Comparison of ENCODE assay signal across 24 cellular contexts in genomic region chr11:9581556-9582161, GRCh38. TPM values are rescaled to one million over a fixed set of nuclear protein-coding genes. Genes with fewer than 3 reads are reported as not detected.
A peak's percentile ranks its signal among the peaks of the same experiment; 100 is the strongest.
DNase-seq lines count a peak whose midpoint lies in the region; ATAC-seq, FAIRE-seq and TF ChIP-seq lines count a peak whose summit lies in the region.
"Had no signal": no experiment of that assay in that cellular context is flagged by ENCODE, and none has a peak within 500 bp of the region (broad histone marks: within the 10 kb centered on the region; RNA-seq: fewer than 3 reads in every experiment).

No MANE protein-coding gene starts in this region.

- no peaks in the 10 kb centered on the region for H3K27me3 ChIP-seq in Panc1 (ENCODE audit: control insufficient read depth, insufficient read depth, low read length)
- H3K27me3 ChIP-seq: BLaER1, MG63 had no signal

- peaks cover 34% of the 10 kb centered on the region for H3K4me1 Mint-ChIP-seq in T-helper 1 cell treated with Interleukin-12 subunit alpha and Interleukin-12 subunit beta and Interleukin-4 antibody, amounts not matched to agents 30 μg/mL and 1 μg/mL, for 36 hours (ENCODE audit: low read depth)
- peaks cover 8% of the 10 kb centered on the region for H3K4me1 Mint-ChIP-seq in CD14-positive monocyte

- TF ChIP-seq POLR2A in H54 (IDR thresholded peaks at IDR 0.05; ENCODE audit: low read depth, low read length), result no peak

- ATAC-seq in Panc1, result no peak

- TSS peak; percentile 13 for BruUV-seq in Panc1 (replicated peaks; lab: Mats Ljungman, UMichigan)

- H3K4me3 Mint-ChIP-seq in T-helper 1 cell treated with Interleukin-12 subunit alpha and Interleukin-12 subunit beta and Interleukin-4 antibody, amounts not matched to agents 30 μg/mL and 1 μg/mL, for 36 hours, result no peak overlapping the region
- H3K4me3 Mint-ChIP-seq in CD14-positive monocyte, result no peak overlapping the region
- H3K4me3 Mint-ChIP-seq: CD4-positive, alpha-beta memory T cell had no signal

- DNase-seq in T-helper 1 cell (no peak), H54 (ENCODE audit: insufficient read length, low spot score) (no peak), Panc1 (ENCODE audit: low read depth, low spot score) (no peak), kidney tubule cell (ENCODE audit: low spot score) (peak; percentile 1), SHP77 treated with DMSO at 0.1 percent for 48 hours (lab: John Stamatoyannopoulos, UW) (no peak), dedifferentiated amniotic fluid mesenchymal stem cell (ENCODE audit: extremely low spot score) (no peak), CD14-positive monocyte (ENCODE audit: low spot score) (no peak)
- DNase-seq: ACHN; Caco-2; CD4-positive, alpha-beta memory T cell; DND-41; H7; MG63; NCI-H1417; NCI-H187; NCI-H446 treated with DMSO at 0.1 percent for 48 hours; NCI-H526 treated with DMSO at 0.1 percent for 48 hours; RPMI8226; SHP77 had no signal

- POLR2A ChIA-PET in Panc1 (lab: Charles Lee), result interaction anchor here (1.0 kb wide), 1 partner anchor 9 kb away, joined by 4 read pairs; no protein-coding TSS in a partner anchor

- H3K36me3 ChIP-seq in Panc1 (ENCODE audit: control insufficient read depth, insufficient read depth, low read length), result peaks cover 75% of the 10 kb centered on the region

- intact Hi-C loops in Panc1 (cut with micrococcal nuclease; ENCODE audit: unreplicated experiment) (no loop called here), CD14-positive monocyte (cut with micrococcal nuclease) (no loop called here)

- CTCF ChIA-PET in Panc1 (lab: Charles Lee), result interaction anchor here (0.6 kb wide), 1 partner anchor 33 kb away, joined by 4 read pairs; no protein-coding TSS in a partner anchor

- no peak overlapping the region for H3K4me3 ChIP-seq in Panc1 (ENCODE audit: low read depth in 2 of 2, low read length in 2 of 2)
- H3K4me3 ChIP-seq: BLaER1, MG63, SK-N-MC had no signal

- no peak overlapping the region for H3K27ac ChIP-seq in Panc1 (ENCODE audit: low read length)
- H3K27ac ChIP-seq: 22Rv1, BLaER1, HL-60, SK-N-MC had no signal

- in situ Hi-C loops in Panc1 (cut with HindIII; ENCODE audit: low pct_unique_long_range_greater_than_20kb, low sequenced_read_pairs), result loop anchor here (25.0 kb wide), 1 partner anchor 731 kb away; the partner anchor contains the start of gene ADM

- no peaks in the 10 kb centered on the region for H3K9me3 ChIP-seq in Panc1 (ENCODE audit: control insufficient read depth, insufficient read depth, low read depth, low read length)
- H3K9me3 ChIP-seq: BLaER1, Caco-2, MG63 had no signal

- H3K4me1 ChIP-seq in Panc1 (ENCODE audit: control insufficient read depth, insufficient read depth, low read length), result peaks cover 17% of the 10 kb centered on the region

- no peaks in the 10 kb centered on the region for H3K27me3 Mint-ChIP-seq in T-helper 1 cell treated with Interleukin-12 subunit alpha and Interleukin-12 subunit beta and Interleukin-4 antibody, amounts not matched to agents 30 μg/mL and 1 μg/mL, for 36 hours (ENCODE audit: low read depth)
- H3K27me3 Mint-ChIP-seq in CD14-positive monocyte (ENCODE audit: low read depth in 3 of 3), result no peaks in the 10 kb centered on the region
- H3K27me3 Mint-ChIP-seq: CD4-positive, alpha-beta memory T cell had no signal

- H3K9me3 Mint-ChIP-seq in T-helper 1 cell treated with Interleukin-12 subunit alpha and Interleukin-12 subunit beta and Interleukin-4 antibody, amounts not matched to agents 30 μg/mL and 1 μg/mL, for 36 hours, result no peaks in the 10 kb centered on the region
- no peaks in the 10 kb centered on the region for H3K9me3 Mint-ChIP-seq in CD14-positive monocyte
- H3K9me3 Mint-ChIP-seq: CD4-positive, alpha-beta memory T cell had no signal

- TF ChIP-seq CTCF in Panc1 (IDR thresholded peaks at IDR 0.05) (no peak), CD14-positive monocyte (IDR thresholded peaks at IDR 0.05) (no peak)

- H3K36me3 Mint-ChIP-seq in T-helper 1 cell treated with Interleukin-12 subunit alpha and Interleukin-12 subunit beta and Interleukin-4 antibody, amounts not matched to agents 30 μg/mL and 1 μg/mL, for 36 hours (ENCODE audit: low read depth), result peaks cover 58% of the 10 kb centered on the region
- H3K36me3 Mint-ChIP-seq in CD14-positive monocyte, result peaks cover 28 to 46% of the 10 kb centered on the region in 2 donors

- H3K27ac Mint-ChIP-seq in T-helper 1 cell treated with Interleukin-12 subunit alpha and Interleukin-12 subunit beta and Interleukin-4 antibody, amounts not matched to agents 30 μg/mL and 1 μg/mL, for 36 hours, result peak overlapping the region; percentile 7
- peak overlapping the region in 2 of 7 donors; percentile 52 to 76 for H3K27ac Mint-ChIP-seq in CD14-positive monocyte

- FAIRE-seq in H54 (lab: Jason Lieb, UNC), result peak; percentile 43

RNA-seq across cellular contexts. Expression of gene WEE1, which starts 8.2 kb away (rescaled TPM):
- 67.9 TPM for total RNA-seq in Panc1 (2021; ENCODE audit: unreplicated experiment)
- 25.1 TPM for polyA plus RNA-seq in Panc1 (2012; ENCODE audit: insufficient read length)
- polyA plus RNA-seq in CD14-positive monocyte, result under 1 TPM; 0.05 to 0.22 TPM
